8 cellular contexts compared by ENCODE assay signal in the genomic region with DNA sequence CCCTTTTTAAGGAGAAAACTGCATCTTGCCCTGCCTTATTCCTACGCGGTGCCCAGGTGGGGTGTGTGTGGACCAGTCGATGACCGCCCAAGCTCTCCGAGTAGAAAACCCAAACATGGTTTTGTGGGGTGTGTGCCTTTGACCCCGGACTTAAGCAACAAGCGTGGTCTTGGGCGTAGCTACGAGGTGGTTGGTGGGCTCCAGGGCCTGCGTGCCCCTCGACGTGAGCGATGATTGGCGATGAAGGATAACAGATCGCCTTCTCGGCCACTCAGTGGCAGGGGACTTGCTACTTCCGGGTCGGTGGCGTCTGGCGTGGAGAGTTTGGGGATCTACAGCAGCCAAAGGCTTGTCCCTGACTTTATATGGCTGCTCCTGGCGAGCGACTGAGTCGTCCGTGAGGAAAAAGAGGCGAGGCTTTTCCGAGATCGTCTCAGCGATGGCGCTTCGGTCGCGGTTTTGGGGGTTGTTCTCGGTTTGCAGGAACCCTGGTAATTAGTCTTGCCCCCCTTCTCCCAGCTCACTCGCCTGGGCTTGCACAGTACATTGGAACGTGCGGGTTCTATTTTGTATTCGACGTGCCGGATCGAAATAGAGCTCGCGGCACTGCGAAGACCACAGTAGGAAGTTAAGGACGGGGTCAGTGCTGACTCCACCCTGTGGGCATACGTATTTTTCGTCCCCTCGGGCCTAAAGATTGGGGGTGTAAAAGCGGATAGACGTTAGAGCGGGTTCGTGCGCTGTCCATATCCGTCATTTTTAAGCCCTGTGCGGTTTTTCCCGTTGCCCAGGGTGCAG. TPM values are rescaled to one million over a fixed set of nuclear protein-coding genes. Genes with fewer than 3 reads are reported as not detected.
DNase-seq lines count a peak whose midpoint lies in the region; ATAC-seq and TF ChIP-seq lines count a peak whose summit lies in the region.

A gene (plus strand): TSS at position 319 of the 798 bp plus-strand sequence. CDS start 121 bp downstream, at position 440.

- intact Hi-C loops in activated B cell treated with CpG ODN at 0.5 μM for 24 hours (cut with micrococcal nuclease): loop anchor here (1.0 kb wide), 3 partner anchors 97 to 279 kb away; a partner anchor contains a TSS
- intact Hi-C loops in spleen (cut with DNase I; ENCODE audit: low total_unique reads): loop anchor here (10.0 kb wide), 1 partner anchor 174 kb away; a partner anchor contains a TSS

- POLR2A ChIA-PET in activated B cell treated with CpG ODN at 0.5 μM for 24 hours (lab: Charles Lee): interaction anchor here (0.7 to 5.0 kb wide), 17 partner anchors 10 to 791 kb away, joined by 3 to 102 read pairs (median 5); a partner anchor contains a TSS

- TF ChIP-seq CTCF in activated B cell treated with CpG ODN at 0.5 μM for 24 hours (IDR thresholded peaks at IDR 0.05): no peak
- TF ChIP-seq CTCF in spleen (IDR thresholded peaks at IDR 0.05 in 8 of 11, conservative IDR thresholded peaks at IDR 0.05 in 3 of 11): peak in 1 of 11 experiments; percentile 14

- H3K27me3 Mint-ChIP-seq in activated B cell treated with CpG ODN at 0.5 μM for 24 hours (no peaks in the 10 kb centered on the region), immature natural killer cell (ENCODE audit: low read depth in 3 of 3) (peaks cover 7 to 11% (median 8%) of the 10 kb centered on the region in 3 donors)

- peak within 1 kb of the TSS; percentile 88 to 98 (median 93) for H3K4me3 ChIP-seq in spleen

- no peaks in the 10 kb centered on the region for H3K9me3 Mint-ChIP-seq in activated B cell treated with CpG ODN at 0.5 μM for 24 hours
- no peaks in the 10 kb centered on the region for H3K9me3 Mint-ChIP-seq in immature natural killer cell

- H3K36me3 Mint-ChIP-seq in activated B cell treated with CpG ODN at 0.5 μM for 24 hours (ENCODE audit: low read depth): peaks cover 71% of the 10 kb centered on the region
- H3K36me3 Mint-ChIP-seq in immature natural killer cell: peaks cover 4 to 29% (median 7%) of the 10 kb centered on the region in 3 donors

- ATAC-seq in HG03196 (IDR thresholded peaks at IDR 0.05; ENCODE audit: unreplicated experiment) (peak; percentile 84), activated B cell treated with CpG ODN at 0.5 μM for 24 hours (ENCODE audit: low read depth) (peak; percentile 82)

- H3K9me3 ChIP-seq in spleen: no peaks in the 10 kb centered on the region

- peaks cover 0 to 65% (median 35%) of the 10 kb centered on the region in 6 donors for H3K36me3 ChIP-seq in spleen

- H3K4me1 Mint-ChIP-seq in activated B cell treated with CpG ODN at 0.5 μM for 24 hours (peaks cover 51% of the 10 kb centered on the region), immature natural killer cell (peaks cover 44 to 84% of the 10 kb centered on the region in 2 donors)

- H3K4me1 ChIP-seq in spleen: peaks cover 28 to 77% (median 62%) of the 10 kb centered on the region in 6 donors

- H3K27ac Mint-ChIP-seq in activated B cell treated with CpG ODN at 0.5 μM for 24 hours: peak within 1 kb of the TSS; percentile 95
- peak within 1 kb of the TSS; percentile 95 to 99 (median 98) for H3K27ac Mint-ChIP-seq in immature natural killer cell

- H3K27ac ChIP-seq in caudate nucleus (ENCODE audit: low read depth, low read length) (peak within 1 kb of the TSS; percentile 100), spleen (peak within 1 kb of the TSS; percentile 85 to 99 (median 97))

- H3K4me3 Mint-ChIP-seq in activated B cell treated with CpG ODN at 0.5 μM for 24 hours: peak within 1 kb of the TSS; percentile 95
- H3K4me3 Mint-ChIP-seq in immature natural killer cell: peak within 1 kb of the TSS; percentile 98 to 100 (median 100)

- DNase-seq in AG08395 (ENCODE audit: low spot score): peak; percentile 97
- DNase-seq in NCI-H345 (lab: John Stamatoyannopoulos, UW): peak; percentile 97
- peak; percentile 63 for DNase-seq in activated B cell treated with CpG ODN at 0.5 μM for 24 hours
- DNase-seq in caudate nucleus (lab: John Stamatoyannopoulos, UW): peak; percentile 62 to 98 (median 95)
- DNase-seq in immature natural killer cell: peak; percentile 85 to 89 (median 87)
- peak; percentile 96 for DNase-seq in spleen

- in situ Hi-C loops in GM18951 (cut with MboI; ENCODE audit: low sequenced_read_pairs, unreplicated experiment): no loop called here

- WGBS in spleen, 5 donors: 0 to 1% (median 0%) methylated on average over 49 to 55 of the region's 55 CpGs

- no peaks in the 10 kb centered on the region for H3K27me3 ChIP-seq in spleen (replicated peaks in 1 of 7)

- CTCF ChIA-PET in activated B cell treated with CpG ODN at 0.5 μM for 24 hours (lab: Charles Lee): interaction anchor here (1.3 to 1.8 kb wide), 2 partner anchors 64 to 99 kb away, joined by 4 to 11 read pairs; a partner anchor contains a TSS

- peak; percentile 77 for TF ChIP-seq POLR2A in GM18951 (IDR thresholded peaks at IDR 0.05; ENCODE audit: extremely low read depth, insufficient read depth, insufficient read length)
- TF ChIP-seq POLR2A in spleen (IDR thresholded peaks at IDR 0.05): peak in 1 of 3 donors; percentile 27

RNA-seq across cellular contexts. Expression of the gene that starts here (rescaled TPM):
- total RNA-seq in activated B cell treated with CpG ODN at 0.5 μM for 24 hours: 44.7 and 47.7 TPM in 2 replicates
- polyA plus RNA-seq in immature natural killer cell: 10 to 100 TPM; 50.4 to 92.5 (median 60.5) TPM
- 10 to 100 TPM; 29.6 to 58.2 (median 42.1) TPM for total RNA-seq in spleen
- 10 to 100 TPM; 55.4 to 76.7 (median 66.2) TPM for polyA plus RNA-seq in spleen

Comparison
In these comparisons a context has a peak if more than half of its experiments do, and no peak if none do; other contexts are left out.
1. Peak in every context shown above with its lines: DNase-seq, ATAC-seq, H3K4me3 ChIP-seq and H3K27ac ChIP-seq.